ENCODE assay signal across 15 cellular contexts in the genomic region with DNA sequence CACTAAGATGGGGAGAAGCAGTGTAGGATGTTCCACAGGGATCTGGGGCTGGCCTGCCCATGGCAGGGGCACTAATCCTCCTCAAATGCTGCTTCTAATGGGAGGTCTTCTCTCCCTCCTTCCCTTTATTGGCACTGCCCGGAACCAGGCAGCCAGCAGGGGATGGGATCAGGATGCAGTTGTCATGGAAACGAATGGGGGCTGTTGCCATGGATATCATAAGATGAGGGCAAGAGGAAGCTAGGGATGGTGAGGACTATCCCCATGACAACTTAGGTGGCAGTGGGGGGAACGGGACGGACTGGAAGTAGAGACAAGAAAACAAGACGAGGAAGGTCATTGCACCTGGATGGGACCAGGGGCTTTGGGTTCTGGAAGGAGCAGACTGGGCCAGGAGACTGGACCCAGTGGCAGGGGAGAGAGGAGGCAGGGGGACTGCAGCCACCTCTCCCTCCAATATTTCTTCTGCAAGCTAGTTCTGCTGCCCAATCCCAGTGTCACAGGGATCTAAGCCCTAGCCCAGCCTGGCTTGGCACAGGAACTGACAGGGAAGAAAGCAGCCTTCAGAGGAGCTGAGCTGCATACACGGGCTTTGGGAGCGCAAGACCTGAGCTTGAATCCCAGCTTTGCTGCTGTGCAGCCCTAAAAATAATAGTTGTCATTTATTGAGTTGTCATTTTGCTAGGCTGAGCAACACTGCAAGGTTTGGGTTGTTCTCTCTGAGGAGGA. TPM values are rescaled to one million over a fixed set of nuclear protein-coding genes. Genes with fewer than 3 reads are reported as not detected.
DNase-seq lines count a peak whose midpoint lies in the region; ATAC-seq lines count a peak whose summit lies in the region.
"Had no signal": no experiment of that assay in that cellular context is flagged by ENCODE, and none has a peak within 500 bp of the region (broad histone marks: within the 10 kb centered on the region; RNA-seq: fewer than 3 reads in every experiment).

No MANE protein-coding gene starts in this region.

- DNase-seq in activated CD8-positive, alpha-beta memory T cell treated with anti-CD3 and anti-CD28 coated beads, Interleukin-2, amount 10 ng/mL, durations not matched to agents 7 days and 5 days, result no peak
- no peak for DNase-seq in activated CD8-positive, alpha-beta memory T cell treated with anti-CD3 and anti-CD28 coated beads, Interleukin-2, amount 50 U/mL, for 48 hours
- DNase-seq in NCI-H2227 (lab: John Stamatoyannopoulos, UW; ENCODE audit: unreplicated experiment) (peak; percentile 61), caudate nucleus (lab: John Stamatoyannopoulos, UW) (peak in 5 of 61 donors; percentile 1 to 51 (median 6)), posterior vena cava (ENCODE audit: low spot score) (peak; percentile 50), ACHN (no peak)
- DNase-seq: activated gamma-delta T cell, heart left ventricle, mesendoderm, NCI-H1417 treated with DMSO at 0.1 percent for 48 hours, NCI-H446 had no signal

- H3K4me3 Mint-ChIP-seq in activated CD8-positive, alpha-beta memory T cell treated with anti-CD3 and anti-CD28 coated beads, Interleukin-2, amount 10 ng/mL, durations not matched to agents 7 days and 5 days, result no peak overlapping the region

- peak overlapping the region; percentile 35 for H3K27ac Mint-ChIP-seq in activated CD8-positive, alpha-beta memory T cell treated with anti-CD3 and anti-CD28 coated beads, Interleukin-2, amount 10 ng/mL, durations not matched to agents 7 days and 5 days

- no peak for ATAC-seq in activated CD8-positive, alpha-beta memory T cell treated with anti-CD3 and anti-CD28 coated beads, Interleukin-2, amount 10 ng/mL, durations not matched to agents 7 days and 5 days
- no peak for ATAC-seq in HG02852 (IDR thresholded peaks at IDR 0.05; ENCODE audit: unreplicated experiment)
- no peak for ATAC-seq in activated CD4-positive, CD25-positive, alpha-beta regulatory T cell treated with anti-CD3 and anti-CD28 coated beads, Interleukin-2, amount 50 U/mL, for 24 hours

- no peaks in the 10 kb centered on the region for H3K9me3 Mint-ChIP-seq in activated CD8-positive, alpha-beta memory T cell treated with anti-CD3 and anti-CD28 coated beads, Interleukin-2, amount 10 ng/mL, durations not matched to agents 7 days and 5 days (ENCODE audit: low read depth)

- H3K36me3 Mint-ChIP-seq in activated CD8-positive, alpha-beta memory T cell treated with anti-CD3 and anti-CD28 coated beads, Interleukin-2, amount 10 ng/mL, durations not matched to agents 7 days and 5 days, result no peaks in the 10 kb centered on the region

- in situ Hi-C loops in ACHN (cut with HindIII; ENCODE audit: low pct_ligation_motif_present, low pct_unique_long_range_greater_than_20kb, low sequenced_read_pairs), result no loop called here

- intact Hi-C loops in posterior vena cava (cut with DNase I), result no loop called here

- H3K27me3 Mint-ChIP-seq in activated CD8-positive, alpha-beta memory T cell treated with anti-CD3 and anti-CD28 coated beads, Interleukin-2, amount 10 ng/mL, durations not matched to agents 7 days and 5 days, result peaks cover 13% of the 10 kb centered on the region

- CTCF ChIA-PET in activated CD8-positive, alpha-beta memory T cell treated with anti-CD3 and anti-CD28 coated beads, Interleukin-2, amount 10 ng/mL, durations not matched to agents 7 days and 5 days (lab: Charles Lee), result interaction anchor here (1.6 to 2.8 kb wide), 3 partner anchors 23 to 55 kb away, joined by 4 to 14 read pairs (median 5); a partner anchor contains a TSS

- H3K27ac ChIP-seq in caudate nucleus (ENCODE audit: low read depth, low read length), result peak overlapping the region; percentile 26
- H3K27ac ChIP-seq: ascending aorta, heart left ventricle, right atrium auricular region had no signal

- H3K4me1 Mint-ChIP-seq in activated CD8-positive, alpha-beta memory T cell treated with anti-CD3 and anti-CD28 coated beads, Interleukin-2, amount 10 ng/mL, durations not matched to agents 7 days and 5 days, result peaks cover 44% of the 10 kb centered on the region

RNA-seq across cellular contexts. Expression of a gene that starts 19.0 kb away (rescaled TPM):
- under 1 TPM in 1 of 2 experiments, not detected in 1; 0.40 TPM for total RNA-seq in activated CD8-positive, alpha-beta memory T cell treated with anti-CD3 and anti-CD28 coated beads, Interleukin-2, amount 10 ng/mL, durations not matched to agents 7 days and 5 days
- 1 to 10 TPM; 8.3 to 9.4 TPM for total RNA-seq in posterior vena cava

RNA-seq across cellular contexts. Expression of a gene that starts 37.3 kb away (rescaled TPM):
- total RNA-seq in activated CD8-positive, alpha-beta memory T cell treated with anti-CD3 and anti-CD28 coated beads, Interleukin-2, amount 10 ng/mL, durations not matched to agents 7 days and 5 days, result 10 to 100 TPM; 91.2 to 93.1 TPM
- 10 to 100 TPM; 66.0 to 77.8 TPM for total RNA-seq in posterior vena cava

Comparison
In these comparisons a context has a peak if more than half of its experiments do, and no peak if none do; other contexts are left out.
1. DNase-seq: peak in NCI-H2227 (single experiment) and posterior vena cava (single experiment); none in activated CD8-positive, alpha-beta memory T cell treated with anti-CD3 and anti-CD28 coated beads, Interleukin-2, amount 10 ng/mL, durations not matched to agents 7 days and 5 days (single experiment), activated CD8-positive, alpha-beta memory T cell treated with anti-CD3 and anti-CD28 coated beads, Interleukin-2, amount 50 U/mL, for 48 hours (single experiment) and ACHN (single experiment).
2. RNA of a gene that starts 19.0 kb away (total RNA-seq): 8.3 to 9.4 TPM in posterior vena cava; 0.40 TPM in activated CD8-positive, alpha-beta memory T cell treated with anti-CD3 and anti-CD28 coated beads, Interleukin-2, amount 10 ng/mL, durations not matched to agents 7 days and 5 days; every median in the first group is over 4 times any median in the second.